ENCODE assay signal across 1 cellular context in genomic region chr1:167266965-167267364, GRCh38.
TF ChIP-seq lines count a peak whose summit lies in the region.

No MANE protein-coding gene starts in this region.

TF ChIP-seq in HCT116, 20 proteins besides CTCF, POLR2A, EP300 and RAD21 (continued from another document):
- TF ChIP-seq REST (IDR thresholded peaks at IDR 0.05; ENCODE audit: low read depth) (no peak), ATF3 (IDR thresholded peaks at IDR 0.05) (no peak), MAX (IDR thresholded peaks at IDR 0.05) (no peak), EGR1 (IDR thresholded peaks at IDR 0.05; ENCODE audit: low read depth) (no peak), SP1 (IDR thresholded peaks at IDR 0.05; ENCODE audit: low read depth) (no peak), CBX3 (IDR thresholded peaks at IDR 0.05; ENCODE audit: low read depth) (no peak), CEBPB (IDR thresholded peaks at IDR 0.05; ENCODE audit: low read depth) (no peak), JUND (IDR thresholded peaks at IDR 0.05) (no peak), POLR2AphosphoS5 (IDR thresholded peaks at IDR 0.05; ENCODE audit: low read depth, low read length) (no peak), YY1 (IDR thresholded peaks at IDR 0.05; ENCODE audit: extremely low read depth, insufficient replicate concordance, low read depth, low read length) (no peak), EZH2 (IDR thresholded peaks at IDR 0.05) (no peak)
